In the genomic region with DNA sequence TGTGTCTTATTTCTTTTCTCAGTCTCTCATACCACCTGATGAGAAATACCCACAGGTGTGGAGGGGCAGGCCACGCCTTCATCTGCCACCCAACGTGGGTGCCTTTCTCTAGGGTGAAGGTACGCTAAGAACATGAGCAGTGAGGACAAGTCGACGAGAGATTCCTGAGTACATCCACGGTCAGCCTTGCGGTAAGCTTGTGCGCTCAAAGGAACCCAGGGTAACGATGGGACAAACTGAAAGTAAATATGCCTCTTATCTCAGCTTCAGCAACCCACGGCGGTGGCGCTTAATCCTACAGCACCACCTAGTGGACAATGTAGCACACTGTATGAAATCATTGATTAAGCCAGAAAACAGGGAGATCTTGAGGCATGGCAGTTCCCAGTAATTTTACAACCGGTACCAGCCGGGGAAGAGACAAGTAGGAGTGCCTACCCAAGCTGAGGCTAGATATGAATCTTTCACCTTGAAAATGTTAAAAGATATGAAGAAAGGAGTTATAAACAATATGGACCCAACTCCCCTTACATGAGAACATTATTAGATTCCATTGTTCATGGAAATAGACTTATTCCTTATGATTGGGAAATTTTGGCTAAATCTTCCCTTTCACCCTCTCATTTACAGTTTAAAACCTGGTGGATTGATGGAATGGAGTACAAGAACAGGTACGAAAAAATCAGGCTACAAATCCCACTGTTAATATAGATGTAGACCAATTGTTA, we compare ENCODE assay signal across 8 cellular contexts.
DNase-seq lines count a peak whose midpoint lies in the region; ATAC-seq and TF ChIP-seq lines count a peak whose summit lies in the region.

No MANE protein-coding gene starts in this region.

- peak overlapping the region in 1 of 3 donors; percentile 71 for H3K9ac ChIP-seq in skeletal muscle tissue (ENCODE audit: low read depth in 1 of 3, low read length in 3 of 3)

- WGBS in hepatocyte (ENCODE audit: low lambda C conversion rate, missing lambda C conversion rate), result 68% methylated on average over 15 of the region's 15 CpGs

- DNase-seq in NK-92 treated with Interleukin-12 subunit alpha and Interleukin-12 subunit beta, amount 100 ng/mL, for 24 hours (lab: John Stamatoyannopoulos, UW), result peak; percentile 39
- DNase-seq in NK-92 (lab: John Stamatoyannopoulos, UW; ENCODE audit: unreplicated experiment), result no peak
- peak; percentile 58 for DNase-seq in LNCaP clone FGC (ENCODE audit: low read depth)
- peak; percentile 53 for DNase-seq in T follicular helper cell (ENCODE audit: low read depth)
- peak in 43 of 58 donors; percentile 1 to 66 (median 19) for DNase-seq in anterior cingulate cortex (lab: John Stamatoyannopoulos, UW)
- peak; percentile 35 for DNase-seq in hepatocyte (ENCODE audit: low spot score)

- H3K27me3 ChIP-seq in hepatocyte (no peaks in the 10 kb centered on the region), skeletal muscle tissue (ENCODE audit: control insufficient read depth in 3 of 3, insufficient read depth in 3 of 3, low read length in 3 of 3) (no peaks in the 10 kb centered on the region)

- H3K27ac ChIP-seq in hepatocyte, result no peak overlapping the region
- no peak overlapping the region for H3K27ac ChIP-seq in skeletal muscle tissue (ENCODE audit: low read depth, low read length)

- H3K79me2 ChIP-seq in hepatocyte, result no peaks in the 10 kb centered on the region

- H3K4me1 ChIP-seq in hepatocyte (ENCODE audit: insufficient read depth), result no peaks in the 10 kb centered on the region
- H3K4me1 ChIP-seq in skeletal muscle tissue (ENCODE audit: control insufficient read depth in 3 of 3, insufficient read depth in 3 of 3, low read length in 3 of 3), result peaks cover 0 to 6% (median 4%) of the 10 kb centered on the region in 3 donors

- H3K4me3 ChIP-seq in LNCaP clone FGC (ENCODE audit: low read depth, low read length), result peak overlapping the region; percentile 46
- no peak overlapping the region for H3K4me3 ChIP-seq in hepatocyte
- H3K4me3 ChIP-seq in skeletal muscle tissue (ENCODE audit: low read length in 3 of 3), result peak overlapping the region; percentile 69 to 89 (median 87)

- no peaks in the 10 kb centered on the region for H4K20me1 ChIP-seq in hepatocyte (ENCODE audit: insufficient read depth, poor library complexity, severe bottlenecking)

- no peak for ATAC-seq in HG03135 (IDR thresholded peaks at IDR 0.05; ENCODE audit: unreplicated experiment)

- no peaks in the 10 kb centered on the region for H3K9me2 ChIP-seq in hepatocyte (replicated peaks; ENCODE audit: insufficient read depth)

- H3K4me2 ChIP-seq in hepatocyte, result no peak overlapping the region

- no peak overlapping the region for H2AFZ ChIP-seq in hepatocyte

- TF ChIP-seq CTCF in LNCaP clone FGC (IDR thresholded peaks at IDR 0.05; ENCODE audit: control insufficient read depth, extremely low read depth, insufficient read depth) (peak; percentile 95), hepatocyte (IDR thresholded peaks at IDR 0.05; ENCODE audit: poor library complexity) (peak; percentile 47)

- H3K9me3 ChIP-seq in hepatocyte (ENCODE audit: low read depth) (no peaks in the 10 kb centered on the region), skeletal muscle tissue (ENCODE audit: control insufficient read depth in 3 of 3, low read length in 3 of 3) (no peaks in the 10 kb centered on the region)

- H3K36me3 ChIP-seq in hepatocyte (replicated peaks; ENCODE audit: insufficient read depth, low read depth) (no peaks in the 10 kb centered on the region), skeletal muscle tissue (ENCODE audit: control insufficient read depth in 3 of 3, insufficient read depth in 3 of 3, low read length in 3 of 3) (no peaks in the 10 kb centered on the region)
